Comparison of ENCODE assay signal across 22 cellular contexts in the genomic region with DNA sequence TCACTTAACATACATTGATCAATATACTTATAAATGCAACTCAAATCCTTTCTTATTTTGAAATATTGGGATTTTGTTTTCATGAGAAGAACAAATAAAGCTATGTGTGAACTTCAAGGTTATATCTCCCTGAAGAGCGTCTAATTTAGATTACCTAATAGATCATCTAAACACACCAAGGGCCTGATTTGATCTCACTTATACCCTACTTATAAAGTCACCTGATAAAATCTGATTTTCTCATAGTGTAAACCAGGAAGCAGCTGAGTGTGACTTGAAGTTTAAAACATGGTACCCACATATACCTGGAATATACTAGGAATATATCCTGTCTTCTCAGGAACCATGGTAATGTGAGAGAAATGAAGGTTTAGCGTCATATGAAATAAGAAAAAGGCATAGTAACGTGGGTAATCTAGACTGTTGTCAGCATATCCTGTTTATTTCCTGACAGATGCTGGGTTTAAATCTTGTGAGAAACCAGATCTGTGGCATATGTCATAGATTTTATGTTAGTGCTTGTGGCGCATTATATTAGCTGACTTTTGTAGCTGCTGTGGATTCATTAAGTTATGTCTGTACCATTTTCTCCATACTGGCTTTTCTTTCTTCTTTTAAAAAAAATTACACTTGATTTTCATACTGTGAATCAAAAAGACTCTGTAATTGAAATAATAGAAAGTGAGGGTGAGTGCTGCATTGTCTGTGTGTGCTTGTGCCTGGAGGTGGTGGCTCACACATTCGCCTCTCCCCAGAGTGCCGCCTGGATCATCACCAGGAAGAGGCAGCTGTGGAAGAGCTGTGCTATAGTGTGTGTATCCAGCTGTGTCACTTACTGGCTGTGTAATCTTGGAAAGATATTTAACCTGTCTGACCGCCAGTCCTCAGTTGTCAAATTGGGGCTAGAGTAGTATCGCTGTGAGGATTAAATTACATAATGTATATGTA.
DNase-seq lines count a peak whose midpoint lies in the region; ATAC-seq and TF ChIP-seq lines count a peak whose summit lies in the region.
"Had no signal": no experiment of that assay in that cellular context is flagged by ENCODE, and none has a peak within 500 bp of the region (broad histone marks: within the 10 kb centered on the region; RNA-seq: fewer than 3 reads in every experiment).

No MANE protein-coding gene starts in this region.

- no peaks in the 10 kb centered on the region for H4K20me1 ChIP-seq in BLaER1
- H4K20me1 ChIP-seq in OCI-LY1 (ENCODE audit: insufficient read depth, low read length) = no peaks in the 10 kb centered on the region
- no peaks in the 10 kb centered on the region for H4K20me1 ChIP-seq in smooth muscle cell (ENCODE audit: low read depth)

- H3K27me3 ChIP-seq in BLaER1 (no peaks in the 10 kb centered on the region), OCI-LY1 (ENCODE audit: insufficient read depth, low read length) (no peaks in the 10 kb centered on the region), smooth muscle cell (ENCODE audit: low read depth) (no peaks in the 10 kb centered on the region)
- no peaks in the 10 kb centered on the region for H3K27me3 ChIP-seq in CD8-positive, alpha-beta T cell (ENCODE audit: insufficient read depth, low read length)
- H3K27me3 ChIP-seq: upper lobe of right lung had no signal

- no peaks in the 10 kb centered on the region for H3K9me2 ChIP-seq in OCI-LY1 (ENCODE audit: low read depth, low read length)
- H3K9me2 ChIP-seq: SK-N-SH had no signal

- no peak overlapping the region for H3K4me3 Mint-ChIP-seq in CD8-positive, alpha-beta T cell
- H3K4me3 Mint-ChIP-seq: activated naive CD4-positive, alpha-beta T cell treated with anti-CD3 and anti-CD28 coated beads, Interleukin-2, amount 50 U/mL, for 24 hours; H9; mesothelial cell of epicardium had no signal

- H3K9me3 Mint-ChIP-seq in CD8-positive, alpha-beta T cell = no peaks in the 10 kb centered on the region
- H3K9me3 Mint-ChIP-seq: activated naive CD4-positive, alpha-beta T cell treated with anti-CD3 and anti-CD28 coated beads, Interleukin-2, amount 50 U/mL, for 24 hours; mesothelial cell of epicardium had no signal

- no peaks in the 10 kb centered on the region; the same call in 1 of the 2 replicates for H3K4me1 ChIP-seq in BLaER1
- no peaks in the 10 kb centered on the region for H3K4me1 ChIP-seq in CD8-positive, alpha-beta T cell (ENCODE audit: insufficient read depth, low read length)
- peaks cover 50% of the 10 kb centered on the region for H3K4me1 ChIP-seq in OCI-LY1 (ENCODE audit: insufficient read depth, low read length, severe bottlenecking)
- H3K4me1 ChIP-seq in smooth muscle cell (ENCODE audit: low read depth) = peaks cover 13% of the 10 kb centered on the region
- H3K4me1 ChIP-seq: upper lobe of right lung had no signal

- H3K4me2 ChIP-seq in BLaER1 = 0 out of 2 replicates have a peak overlapping the region, but pooled peaks have one; percentile 4
- no peak overlapping the region; the same call in 1 of the 2 replicates for H3K4me2 ChIP-seq in OCI-LY1 (ENCODE audit: low read length)
- no peak overlapping the region for H3K4me2 ChIP-seq in smooth muscle cell
- H3K4me2 ChIP-seq: SK-N-SH had no signal

- no peak overlapping the region for H3K4me3 ChIP-seq in BLaER1
- H3K4me3 ChIP-seq in CD8-positive, alpha-beta T cell (ENCODE audit: low read depth, low read length) = no peak overlapping the region
- H3K4me3 ChIP-seq in OCI-LY1 (ENCODE audit: low read depth, low read length, poor library complexity, severe bottlenecking) = no peak overlapping the region
- no peak overlapping the region for H3K4me3 ChIP-seq in smooth muscle cell
- H3K4me3 ChIP-seq: GM12878, upper lobe of right lung had no signal

- no peak overlapping the region for H3K27ac Mint-ChIP-seq in CD8-positive, alpha-beta T cell
- H3K27ac Mint-ChIP-seq: activated naive CD4-positive, alpha-beta T cell treated with anti-CD3 and anti-CD28 coated beads, Interleukin-2, amount 50 U/mL, for 24 hours; mesothelial cell of epicardium had no signal

- H3K27ac ChIP-seq in BLaER1 (no peak overlapping the region), OCI-LY1 (ENCODE audit: low read depth, low read length, poor library complexity, severe bottlenecking) (peak overlapping the region; percentile 65), smooth muscle cell (ENCODE audit: low read depth) (no peak overlapping the region)
- H3K27ac ChIP-seq in CD8-positive, alpha-beta T cell (ENCODE audit: low read depth, low read length) = no peak overlapping the region
- H3K27ac ChIP-seq: upper lobe of right lung had no signal

- whole genome bisulfite sequencing in smooth muscle cell (ENCODE audit: low lambda C conversion rate) = 83% methylated on average over 8 of the region's 8 CpGs

- H2AFZ ChIP-seq in OCI-LY1 (ENCODE audit: low read length) = no peak overlapping the region
- H2AFZ ChIP-seq in smooth muscle cell (ENCODE audit: low read depth) = no peak overlapping the region

- no peaks in the 10 kb centered on the region for H3F3A ChIP-seq in OCI-LY1 (ENCODE audit: insufficient read depth, low read length)
- H3F3A ChIP-seq in smooth muscle cell (ENCODE audit: low read depth) = no peaks in the 10 kb centered on the region

- DNase-seq in CD8-positive, alpha-beta T cell = no peak
- DNase-seq in NCI-H1930 (lab: John Stamatoyannopoulos, UW) = peak; percentile 47 to 61
- no peak for DNase-seq in NCI-H1436 treated with DMSO at 0.1 percent for 48 hours (lab: John Stamatoyannopoulos, UW)
- DNase-seq in smooth muscle cell (lab: John Stamatoyannopoulos, UW; ENCODE audit: unreplicated experiment) = no peak
- no peak for DNase-seq in SKM-1 (lab: John Stamatoyannopoulos, UW; ENCODE audit: unreplicated experiment)
- DNase-seq: activated CD4-positive, alpha-beta T cell treated with anti-CD3 and anti-CD28 coated beads, Interleukin-2, amount 50 U/mL, for 48 hours; activated T-cell treated with anti-CD3 and anti-CD28 coated beads, Interleukin-2, amount 50 U/mL, for 1 hour; Calu3; H9; NCI-H187; NK-92 treated with Interleukin-12 subunit alpha and Interleukin-12 subunit beta, amount 100 ng/mL, for 24 hours; RPMI8226; SK-N-SH; stimulated activated CD4-positive, alpha-beta T cell treated with anti-CD3 and anti-CD28 coated beads, Interleukin-4, amount 100 ng/mL, for 4 hours; upper lobe of right lung had no signal

- no peak overlapping the region for H3K9ac ChIP-seq in BLaER1
- H3K9ac ChIP-seq in OCI-LY1 (ENCODE audit: low read length) = no peak overlapping the region
- H3K9ac ChIP-seq in smooth muscle cell (ENCODE audit: low read depth) = no peak overlapping the region
- H3K9ac ChIP-seq: SK-N-SH had no signal

- H3K36me3 ChIP-seq in BLaER1 = no peaks in the 10 kb centered on the region
- no peaks in the 10 kb centered on the region for H3K36me3 ChIP-seq in CD8-positive, alpha-beta T cell (ENCODE audit: insufficient read depth, low read length)
- no peaks in the 10 kb centered on the region for H3K36me3 ChIP-seq in OCI-LY1 (ENCODE audit: insufficient read depth, low read length)
- no peaks in the 10 kb centered on the region for H3K36me3 ChIP-seq in smooth muscle cell (ENCODE audit: low read depth)
- H3K36me3 ChIP-seq: upper lobe of right lung had no signal

- H3K4me1 Mint-ChIP-seq in CD8-positive, alpha-beta T cell (ENCODE audit: low read depth) = peaks cover 11% of the 10 kb centered on the region

- H3K79me2 ChIP-seq in OCI-LY1 (ENCODE audit: insufficient read depth, low read length) = no peaks in the 10 kb centered on the region
- no peaks in the 10 kb centered on the region for H3K79me2 ChIP-seq in smooth muscle cell (ENCODE audit: low read depth)

- TF ChIP-seq CTCF in CD8-positive, alpha-beta T cell (IDR thresholded peaks at IDR 0.05) = no peak
- TF ChIP-seq CTCF in OCI-LY1 (IDR thresholded peaks at IDR 0.05; ENCODE audit: low read length) (no peak), smooth muscle cell (IDR thresholded peaks at IDR 0.05; ENCODE audit: borderline replicate concordance, insufficient read depth, poor library complexity, severe bottlenecking) (no peak)

- H3K9me3 ChIP-seq in BLaER1 (no peaks in the 10 kb centered on the region), OCI-LY1 (ENCODE audit: low read length) (no peaks in the 10 kb centered on the region), smooth muscle cell (replicated peaks; ENCODE audit: low read depth) (no peaks in the 10 kb centered on the region)
- H3K9me3 ChIP-seq in CD8-positive, alpha-beta T cell (ENCODE audit: low read length) = no peaks in the 10 kb centered on the region
- H3K9me3 ChIP-seq: SK-N-SH, upper lobe of right lung had no signal

- intact Hi-C loops in CD8-positive, alpha-beta T cell (cut with DNase I, micrococcal nuclease) = no loop called here

- no peaks in the 10 kb centered on the region for H3K36me3 Mint-ChIP-seq in CD8-positive, alpha-beta T cell
- H3K36me3 Mint-ChIP-seq: activated naive CD4-positive, alpha-beta T cell treated with anti-CD3 and anti-CD28 coated beads, Interleukin-2, amount 50 U/mL, for 24 hours; mesothelial cell of epicardium had no signal

- ATAC-seq in CD8-positive, alpha-beta T cell = peak; percentile 77
- ATAC-seq in HG03139 (IDR thresholded peaks at IDR 0.05; ENCODE audit: unreplicated experiment) = no peak
- ATAC-seq: left lobe of liver, upper lobe of right lung had no signal

- CTCF ChIA-PET in CD8-positive, alpha-beta T cell (lab: Charles Lee) = interaction anchor here (1.2 kb wide), 1 partner anchor 32 kb away, joined by 4 read pairs; no protein-coding TSS in a partner anchor

- peaks cover 3% of the 10 kb centered on the region for H3K27me3 Mint-ChIP-seq in CD8-positive, alpha-beta T cell (ENCODE audit: low read depth)
- H3K27me3 Mint-ChIP-seq: activated naive CD4-positive, alpha-beta T cell treated with anti-CD3 and anti-CD28 coated beads, Interleukin-2, amount 50 U/mL, for 24 hours had no signal

- POLR2A ChIA-PET in CD8-positive, alpha-beta T cell (lab: Charles Lee) = interaction anchor here (1.2 kb wide), 1 partner anchor 13 kb away, joined by 3 read pairs; no protein-coding TSS in a partner anchor

Comparison
In these comparisons a context has a peak if more than half of its experiments do, and no peak if none do; other contexts are left out.
1. DNase-seq: peak in NCI-H1930 (2 of 2); none in CD8-positive, alpha-beta T cell (0 of 7), NCI-H1436 treated with DMSO at 0.1 percent for 48 hours (single experiment), smooth muscle cell (single experiment) and SKM-1 (single experiment).